In the genomic region with DNA sequence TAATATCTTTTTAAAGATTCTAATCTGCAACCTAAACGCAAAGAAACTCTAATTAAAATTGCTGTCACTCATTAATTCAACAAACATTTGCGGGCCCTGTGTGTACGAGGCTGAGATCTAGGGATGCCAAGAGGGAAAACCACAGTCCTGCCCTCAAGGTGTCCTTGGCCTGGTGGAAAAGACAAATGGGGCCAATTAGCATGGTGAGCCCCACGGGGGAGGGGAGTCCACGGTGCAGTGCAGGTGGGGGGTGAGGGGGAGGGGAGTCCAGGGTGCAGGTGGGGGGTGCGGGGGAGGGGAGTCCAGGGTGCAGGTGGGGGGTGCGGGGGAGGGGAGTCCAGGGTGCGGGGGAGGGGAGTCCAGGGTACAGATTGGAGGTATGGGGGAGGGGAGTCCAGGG, we compare ENCODE assay signal across 17 cellular contexts. TPM values are rescaled to one million over a fixed set of nuclear protein-coding genes. Genes with fewer than 3 reads are reported as not detected.
A peak's percentile ranks its signal among the peaks of the same experiment; 100 is the strongest.
DNase-seq lines count a peak whose midpoint lies in the region; ATAC-seq, FAIRE-seq and TF ChIP-seq lines count a peak whose summit lies in the region.
"Had no signal": no experiment of that assay in that cellular context is flagged by ENCODE, and none has a peak within 500 bp of the region (broad histone marks: within the 10 kb centered on the region; RNA-seq: fewer than 3 reads in every experiment).

No MANE protein-coding gene starts in this region.

- H3K9ac ChIP-seq in mesenchymal stem cell (ENCODE audit: low read length), result no peak overlapping the region

- peak overlapping the region; percentile 96 to 98 for H3K27ac ChIP-seq in A549
- no peak overlapping the region for H3K27ac ChIP-seq in mesenchymal stem cell (ENCODE audit: low read length, poor library complexity, severe bottlenecking)
- no peak overlapping the region for H3K27ac ChIP-seq in CD8-positive, alpha-beta T cell (ENCODE audit: low read depth, low read length)
- H3K27ac ChIP-seq: C4-2B, HL-60 had no signal

- FAIRE-seq in A549 (lab: Jason Lieb, UNC), result no peak
- FAIRE-seq: GM12892 had no signal

- H4K91ac ChIP-seq in mesenchymal stem cell (ENCODE audit: low read length), result no peak overlapping the region

- H3K4ac ChIP-seq in mesenchymal stem cell (ENCODE audit: low read depth in 1 of 2, low read length in 2 of 2), result no peak overlapping the region

- H3K27ac Mint-ChIP-seq in type B pancreatic cell, result peak overlapping the region; percentile 9
- H3K27ac Mint-ChIP-seq in CD8-positive, alpha-beta T cell, result no peak overlapping the region
- H3K27ac Mint-ChIP-seq: B cell; CD4-positive, alpha-beta T cell had no signal

- DNase-seq in A549 (ENCODE audit: low read depth in 1 of 2, low spot score in 1 of 2) (no peak), RPMI8226 (peak; percentile 70), mesenchymal stem cell (no peak), type B pancreatic cell (ENCODE audit: extremely low spot score, unreplicated experiment) (no peak), NCI-H1930 (lab: John Stamatoyannopoulos, UW) (no peak)
- DNase-seq in CD8-positive, alpha-beta T cell, result no peak
- DNase-seq: 8988T; CD4-positive, alpha-beta T cell; DMS153; DMS79; GDM1; GOT3 had no signal

- CTCF ChIA-PET in A549 (lab: Yijun Ruan, JAX), result interaction anchor here (0.8 to 2.5 kb wide), 3 partner anchors 46 to 120 kb away, joined by 3 to 10 read pairs (median 8); no protein-coding TSS in a partner anchor
- CTCF ChIA-PET in CD8-positive, alpha-beta T cell (lab: Charles Lee), result no interaction called here

- POLR2A ChIA-PET in A549 (lab: Yijun Ruan, JAX), result no interaction called here
- POLR2A ChIA-PET in CD8-positive, alpha-beta T cell (lab: Charles Lee), result no interaction called here

- H3K18ac ChIP-seq in mesenchymal stem cell (ENCODE audit: low read depth in 1 of 2, low read length in 2 of 2), result no peak overlapping the region

- H2BK15ac ChIP-seq in mesenchymal stem cell (ENCODE audit: low read depth, poor library complexity, severe bottlenecking), result no peak overlapping the region

- peaks cover 5% of the 10 kb centered on the region for H3K9me3 Mint-ChIP-seq in type B pancreatic cell
- no peaks in the 10 kb centered on the region for H3K9me3 Mint-ChIP-seq in CD8-positive, alpha-beta T cell
- H3K9me3 Mint-ChIP-seq: CD4-positive, alpha-beta T cell had no signal

- intact Hi-C loops in CD8-positive, alpha-beta T cell (cut with DNase I, micrococcal nuclease), result no loop called here

- no peak overlapping the region for H2AFZ ChIP-seq in mesenchymal stem cell (ENCODE audit: low read depth, low read length)

- H2BK12ac ChIP-seq in mesenchymal stem cell (ENCODE audit: low read length in 2 of 2), result no peak overlapping the region

- no peak overlapping the region for H2BK120ac ChIP-seq in mesenchymal stem cell (ENCODE audit: low read depth, low read length)

- ATAC-seq in A549, result no peak
- no peak for ATAC-seq in HG02938 (IDR thresholded peaks at IDR 0.05; ENCODE audit: unreplicated experiment)
- no peak for ATAC-seq in CD8-positive, alpha-beta T cell

- H3K14ac ChIP-seq in mesenchymal stem cell (ENCODE audit: low read length in 2 of 2), result no peak overlapping the region

- peaks cover 31% of the 10 kb centered on the region for H3K79me1 ChIP-seq in mesenchymal stem cell (replicated peaks; ENCODE audit: low read length, poor library complexity, severe bottlenecking)

- H3K27me3 Mint-ChIP-seq in type B pancreatic cell, result peaks cover 3% of the 10 kb centered on the region
- no peaks in the 10 kb centered on the region for H3K27me3 Mint-ChIP-seq in CD8-positive, alpha-beta T cell (ENCODE audit: low read depth)
- H3K27me3 Mint-ChIP-seq: CD4-positive, alpha-beta T cell had no signal

- no peak for TF ChIP-seq EP300 in A549 (IDR thresholded peaks at IDR 0.05)

- WGBS in A549 (ENCODE audit: missing lambda C conversion rate), result 42% methylated on average over 3 of the region's 8 CpGs
- WGBS in mesenchymal stem cell, result 74% methylated on average over 5 of the region's 8 CpGs

- H3K4me3 ChIP-seq in A549 (no peak overlapping the region), mesenchymal stem cell (ENCODE audit: insufficient read depth in 1 of 2, low read depth in 1 of 2, low read length in 2 of 2) (no peak overlapping the region)
- no peak overlapping the region for H3K4me3 ChIP-seq in CD8-positive, alpha-beta T cell (ENCODE audit: low read depth, low read length)

- peaks cover 0 to 41% of the 10 kb centered on the region in 2 experiments for H3K27me3 ChIP-seq in mesenchymal stem cell (ENCODE audit: control insufficient read depth in 1 of 2, insufficient read depth in 1 of 2, low read length in 2 of 2)
- H3K27me3 ChIP-seq in CD8-positive, alpha-beta T cell (ENCODE audit: insufficient read depth, low read length), result no peaks in the 10 kb centered on the region

- H3K4me2 ChIP-seq in A549, result peak overlapping the region; percentile 82
- H3K4me2 ChIP-seq in mesenchymal stem cell (ENCODE audit: low read length, poor library complexity, severe bottlenecking), result no peak overlapping the region

- H3K4me1 Mint-ChIP-seq in type B pancreatic cell (ENCODE audit: unreplicated experiment), result peaks cover 28% of the 10 kb centered on the region
- H3K4me1 Mint-ChIP-seq in CD8-positive, alpha-beta T cell (ENCODE audit: low read depth), result no peaks in the 10 kb centered on the region

- H3K4me3 Mint-ChIP-seq in type B pancreatic cell, result no peak overlapping the region
- no peak overlapping the region for H3K4me3 Mint-ChIP-seq in CD8-positive, alpha-beta T cell
- H3K4me3 Mint-ChIP-seq: B cell; CD4-positive, alpha-beta T cell had no signal

- H3K36me3 ChIP-seq in mesenchymal stem cell (ENCODE audit: control insufficient read depth in 1 of 2, insufficient read depth in 2 of 2, low read depth in 1 of 2, low read length in 2 of 2), result peaks cover 0 to 4% of the 10 kb centered on the region in 2 experiments
- H3K36me3 ChIP-seq in CD8-positive, alpha-beta T cell (ENCODE audit: insufficient read depth, low read length), result no peaks in the 10 kb centered on the region

- H2BK5ac ChIP-seq in mesenchymal stem cell (ENCODE audit: low read depth, low read length, poor library complexity, severe bottlenecking), result no peak overlapping the region

- no peak overlapping the region for H3K23ac ChIP-seq in mesenchymal stem cell (ENCODE audit: low read length in 2 of 2)

- TF ChIP-seq RAD21 in A549 (conservative IDR thresholded peaks at IDR 0.05 in 1 of 2, IDR thresholded peaks at IDR 0.05 in 1 of 2), result no peak

- H2AK5ac ChIP-seq in mesenchymal stem cell (ENCODE audit: low read length, severe bottlenecking), result peak overlapping the region; percentile 72

- peaks cover 68% of the 10 kb centered on the region for H3K4me1 ChIP-seq in A549
- peaks cover 39% of the 10 kb centered on the region for H3K4me1 ChIP-seq in mesenchymal stem cell (ENCODE audit: control insufficient read depth, insufficient read depth, low read depth, low read length)
- no peaks in the 10 kb centered on the region for H3K4me1 ChIP-seq in CD8-positive, alpha-beta T cell (ENCODE audit: insufficient read depth, low read length)

- no peak overlapping the region for H4K8ac ChIP-seq in mesenchymal stem cell (ENCODE audit: low read length)

- no peak for TF ChIP-seq POLR2A in A549 (IDR thresholded peaks at IDR 0.05; ENCODE audit: low read length)

- TF ChIP-seq CTCF in A549 (IDR thresholded peaks at IDR 0.05), result no peak
- TF ChIP-seq CTCF in type B pancreatic cell (conservative IDR thresholded peaks at IDR 0.05), result no peak
- TF ChIP-seq CTCF in CD8-positive, alpha-beta T cell (IDR thresholded peaks at IDR 0.05), result no peak

- H3K9me3 ChIP-seq in A549, result no peaks in the 10 kb centered on the region
- peaks cover 6% of the 10 kb centered on the region for H3K9me3 ChIP-seq in mesenchymal stem cell (ENCODE audit: control insufficient read depth, low read length)
- no peaks in the 10 kb centered on the region for H3K9me3 ChIP-seq in CD8-positive, alpha-beta T cell (ENCODE audit: low read length)

- peaks cover 3% of the 10 kb centered on the region for H3K36me3 Mint-ChIP-seq in type B pancreatic cell
- no peaks in the 10 kb centered on the region for H3K36me3 Mint-ChIP-seq in CD8-positive, alpha-beta T cell

TF ChIP-seq in A549, 52 proteins besides CTCF, POLR2A, EP300 and RAD21 (continues in another document):
- no peak for TF ChIP-seq ESRRA (IDR thresholded peaks at IDR 0.05; ENCODE audit: borderline replicate concordance, low read length)
- no peak for TF ChIP-seq HOXB5 (CRISPR knock-in tag; IDR thresholded peaks at IDR 0.05)
- TF ChIP-seq FOSL2 (IDR thresholded peaks at IDR 0.05), result no peak
- no peak for TF ChIP-seq FOSL2 (CRISPR knock-in tag; IDR thresholded peaks at IDR 0.05)
- no peak for TF ChIP-seq RNF2 (IDR thresholded peaks at IDR 0.05; ENCODE audit: borderline replicate concordance, low read depth)
- TF ChIP-seq HDAC2 (IDR thresholded peaks at IDR 0.05), result no peak
- TF ChIP-seq CBX8 (IDR thresholded peaks at IDR 0.05), result no peak
- TF ChIP-seq PHF8 (IDR thresholded peaks at IDR 0.05; ENCODE audit: borderline replicate concordance, low read depth), result no peak
- TF ChIP-seq JUN (IDR thresholded peaks at IDR 0.05), result no peak
- TF ChIP-seq EHF (CRISPR knock-in tag; IDR thresholded peaks at IDR 0.05), result no peak
- TF ChIP-seq PBX3 (IDR thresholded peaks at IDR 0.05), result no peak
- TF ChIP-seq MYC (IDR thresholded peaks at IDR 0.05; ENCODE audit: borderline replicate concordance, low read length), result no peak

RNA-seq across cellular contexts. Expression of gene CELSR1, which starts 50.1 kb away (rescaled TPM):
- 15.3 and 19.4 TPM in 2 replicates for polyA plus RNA-seq in A549 (2011; rRNA removed)
- 28.6 and 34.3 TPM in 2 replicates for polyA plus RNA-seq in A549 (2012; cell fraction: cytosol; rRNA removed)
- 65.9 and 84.5 TPM in 2 replicates for polyA plus RNA-seq in A549 (2012; cell fraction: nucleus; rRNA removed)
- 26.9 to 31.8 TPM (median 28.4 TPM) in 3 replicates for polyA plus RNA-seq in A549 (2017; fragmentation: RNase III; extraction: RNeasy Plus Mini Kit Qiagen cat#74134 plus additional on column Dnase treatment)
- polyA minus RNA-seq in A549 (2011; rRNA and poly(A)+ RNA removed), result 40.5 and 50.8 TPM in 2 replicates
- polyA plus RNA-seq in mesenchymal stem cell (2013, experiment 1 of 2), result 0.14 TPM
- polyA plus RNA-seq in mesenchymal stem cell (2013, experiment 2 of 2), result 0.11 TPM
- total RNA-seq in type B pancreatic cell (ENCODE audit: low replicate concordance), result 27.8 and 67.1 TPM in 2 replicates
- 1 to 10 TPM in 1 of 2 experiments, under 1 TPM in 1; 0.92 to 1.0 TPM for total RNA-seq in CD8-positive, alpha-beta T cell

Comparison
In these comparisons a context has a peak if more than half of its experiments do, and no peak if none do; other contexts are left out.
1. H3K27ac ChIP-seq: peak in A549 (2 of 2); none in mesenchymal stem cell (single experiment) and CD8-positive, alpha-beta T cell (single experiment).
2. RNA of gene CELSR1, which starts 50.1 kb away (total RNA-seq): 27.8 to 67.1 TPM in type B pancreatic cell; 0.92 to 1.0 TPM in CD8-positive, alpha-beta T cell; every median in the first group is over 10 times any median in the second.